ENCODE assay signal across 13 cellular contexts in the genomic region with DNA sequence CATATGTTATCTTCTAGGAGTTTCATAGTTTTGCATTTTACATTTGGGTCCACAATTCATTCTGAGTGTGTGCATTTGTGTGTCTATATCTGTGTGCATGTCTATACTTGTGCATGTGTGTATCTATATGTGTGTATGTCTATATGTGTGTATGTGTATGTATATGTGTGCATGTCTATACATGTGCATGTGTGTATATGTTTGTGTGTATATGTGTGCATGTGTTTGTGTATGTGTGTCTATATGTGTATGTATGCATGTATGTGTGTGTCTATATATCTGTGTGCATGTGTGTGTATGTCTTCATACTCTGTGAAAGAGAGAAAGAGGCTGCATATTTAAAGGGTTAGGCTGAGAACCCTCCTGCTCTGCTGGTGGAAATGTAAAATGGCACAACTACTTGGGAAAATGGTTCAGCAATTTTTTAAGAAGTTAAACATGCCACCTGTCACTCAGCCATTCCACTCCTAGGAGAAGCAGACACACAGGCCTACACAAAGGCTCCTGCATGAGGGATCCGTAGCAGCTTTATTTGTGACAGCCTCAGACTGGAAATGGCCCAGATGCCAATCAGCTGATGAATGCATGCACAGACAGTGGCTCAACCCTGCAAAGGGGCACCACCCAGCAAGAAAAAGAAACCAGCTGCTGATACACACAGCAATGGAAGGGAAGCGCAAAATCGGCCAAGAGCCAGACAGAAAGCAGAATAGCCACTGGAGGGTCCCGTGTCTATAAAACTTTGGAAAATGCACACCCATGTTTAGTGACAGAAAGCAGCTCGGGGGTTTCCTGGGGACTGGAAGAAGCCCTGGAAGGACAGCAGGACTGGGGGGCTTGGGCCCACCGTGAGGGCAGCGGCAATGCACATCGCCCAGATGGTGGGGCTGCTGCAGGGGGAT.
DNase-seq lines count a peak whose midpoint lies in the region; ATAC-seq and TF ChIP-seq lines count a peak whose summit lies in the region.
"Had no signal": no experiment of that assay in that cellular context is flagged by ENCODE, and none has a peak within 500 bp of the region (broad histone marks: within the 10 kb centered on the region; RNA-seq: fewer than 3 reads in every experiment).

No MANE protein-coding gene starts in this region.

- H3K36me3 ChIP-seq in endodermal cell (ENCODE audit: control insufficient read depth, insufficient read depth, low read length) (no peaks in the 10 kb centered on the region), testis (ENCODE audit: low read depth, missing control alignments) (no peaks in the 10 kb centered on the region)

- intact Hi-C loops in testis (cut with DNase I; ENCODE audit: low total_unique reads) = no loop called here

- no peak overlapping the region for H3K4me3 ChIP-seq in endodermal cell (ENCODE audit: low read length)
- no peak overlapping the region for H3K4me3 ChIP-seq in testis
- H3K4me3 ChIP-seq: GM12878 had no signal

- WGBS in endodermal cell (ENCODE audit: insufficient coverage in 1 of 2, insufficient read length in 1 of 2), 2 experiments = 89 to 90% methylated on average over 5 to 8 of the region's 8 CpGs
- 83 to 86% methylated on average over 7 to 8 of the region's 8 CpGs for WGBS in testis, 2 donors

- H3K9ac ChIP-seq in endodermal cell (ENCODE audit: extremely low read depth, low read length, poor library complexity, severe bottlenecking) = no peak overlapping the region

- DNase-seq in A172 (ENCODE audit: low spot score) (peak; percentile 75), LHCN-M2 (ENCODE audit: low read depth) (peak; percentile 88), endodermal cell (peak; percentile 31), lung microvascular endothelial cell (ENCODE audit: low read depth in 2 of 2) (peak; percentile 12 to 69), testis (no peak)
- DNase-seq: activated CD4-positive, alpha-beta T cell treated with anti-CD3 and anti-CD28 coated beads, Interleukin-2, amount 10 ng/mL, durations not matched to agents 24 days and 14 days; NCI-H1930 had no signal

- no peaks in the 10 kb centered on the region for H3K4me1 Mint-ChIP-seq in endodermal cell
- H3K4me1 Mint-ChIP-seq: activated CD4-positive, alpha-beta T cell treated with anti-CD3 and anti-CD28 coated beads, Interleukin-2, amount 10 ng/mL, durations not matched to agents 24 days and 14 days had no signal

- H3K4me3 Mint-ChIP-seq in endodermal cell = no peak overlapping the region
- H3K4me3 Mint-ChIP-seq: activated CD4-positive, alpha-beta T cell treated with anti-CD3 and anti-CD28 coated beads, Interleukin-2, amount 10 ng/mL, durations not matched to agents 24 days and 14 days; B cell; nephron had no signal

- ATAC-seq in HG02870 (IDR thresholded peaks at IDR 0.05; ENCODE audit: unreplicated experiment) (no peak), GM21723 (IDR thresholded peaks at IDR 0.05; ENCODE audit: unreplicated experiment) (no peak), HG02885 (IDR thresholded peaks at IDR 0.05; ENCODE audit: poor library complexity, unreplicated experiment) (no peak)
- ATAC-seq: GM12878 had no signal

- H3K9me3 Mint-ChIP-seq in endodermal cell = no peaks in the 10 kb centered on the region
- H3K9me3 Mint-ChIP-seq: activated CD4-positive, alpha-beta T cell treated with anti-CD3 and anti-CD28 coated beads, Interleukin-2, amount 10 ng/mL, durations not matched to agents 24 days and 14 days; nephron had no signal

- TF ChIP-seq POLR2A in testis (IDR thresholded peaks at IDR 0.05) = no peak

- H3K9me3 ChIP-seq in endodermal cell (ENCODE audit: control insufficient read depth, low read length) (no peaks in the 10 kb centered on the region), testis (no peaks in the 10 kb centered on the region)

- H3K4me1 ChIP-seq in endodermal cell (ENCODE audit: control insufficient read depth, insufficient read depth, low read length) (no peaks in the 10 kb centered on the region), testis (no peaks in the 10 kb centered on the region)

- no peak for TF ChIP-seq CTCF in endodermal cell (conservative IDR thresholded peaks at IDR 0.05)
- no peak for TF ChIP-seq CTCF in testis (IDR thresholded peaks at IDR 0.05)

- peak overlapping the region; percentile 41 for H3K27ac ChIP-seq in endodermal cell (ENCODE audit: low read depth, low read length)
- no peak overlapping the region for H3K27ac ChIP-seq in testis

- H3K27me3 ChIP-seq in endodermal cell (ENCODE audit: control insufficient read depth, insufficient read depth, low read length, poor library complexity, severe bottlenecking) = no peaks in the 10 kb centered on the region
- no peaks in the 10 kb centered on the region for H3K27me3 ChIP-seq in testis

- H3K27me3 Mint-ChIP-seq in endodermal cell (ENCODE audit: insufficient read depth) = no peaks in the 10 kb centered on the region
- H3K27me3 Mint-ChIP-seq: activated CD4-positive, alpha-beta T cell treated with anti-CD3 and anti-CD28 coated beads, Interleukin-2, amount 10 ng/mL, durations not matched to agents 24 days and 14 days; B cell had no signal

- no peak overlapping the region for H3K27ac Mint-ChIP-seq in endodermal cell
- H3K27ac Mint-ChIP-seq: activated CD4-positive, alpha-beta T cell treated with anti-CD3 and anti-CD28 coated beads, Interleukin-2, amount 10 ng/mL, durations not matched to agents 24 days and 14 days; B cell had no signal

- H3K36me3 Mint-ChIP-seq in endodermal cell (ENCODE audit: low read depth) = no peaks in the 10 kb centered on the region
